Comparison of ENCODE assay signal across 26 cellular contexts in genomic region chr20:38831049-38831691, GRCh38. TPM values are rescaled to one million over a fixed set of nuclear protein-coding genes. Genes with fewer than 3 reads are reported as not detected.
DNase-seq lines count a peak whose midpoint lies in the region; ATAC-seq, FAIRE-seq and TF ChIP-seq lines count a peak whose summit lies in the region.
"Had no signal": no experiment of that assay in that cellular context is flagged by ENCODE, and none has a peak within 500 bp of the region (broad histone marks: within the 10 kb centered on the region; RNA-seq: fewer than 3 reads in every experiment).

No MANE protein-coding gene starts in this region.

- no peak for TF ChIP-seq POLR2A in GM12878 (IDR thresholded peaks at IDR 0.05; ENCODE audit: low read depth, low read length)

- H3K9me3 Mint-ChIP-seq in activated CD4-positive, alpha-beta T cell treated with anti-CD3 and anti-CD28 coated beads for 36 hours (ENCODE audit: low read depth): no peaks in the 10 kb centered on the region
- no peaks in the 10 kb centered on the region for H3K9me3 Mint-ChIP-seq in GM23338
- peaks cover 0 to 2% (median 0%) of the 10 kb centered on the region in 11 donors for H3K9me3 Mint-ChIP-seq in naive thymus-derived CD4-positive, alpha-beta T cell
- H3K9me3 Mint-ChIP-seq: activated naive CD8-positive, alpha-beta T cell treated with anti-CD3 and anti-CD28 coated beads, Interleukin-2, amount 10 ng/mL, durations not matched to agents 7 days and 5 days; H9; neural crest cell had no signal

- H4K8ac ChIP-seq in mesendoderm (ENCODE audit: low read depth, low read length): no peak overlapping the region

- no peak overlapping the region for H3K23ac ChIP-seq in mesendoderm (ENCODE audit: low read length)

- FAIRE-seq in GM12878 (lab: Jason Lieb, UNC): no peak
- FAIRE-seq: A204.1, G401.6 had no signal

- H4K5ac ChIP-seq in mesendoderm (ENCODE audit: low read length): no peak overlapping the region

- H3K79me1 ChIP-seq in mesendoderm (ENCODE audit: low read length): peaks cover 2% of the 10 kb centered on the region

- peak overlapping the region; percentile 95 for H3K27ac Mint-ChIP-seq in activated CD4-positive, alpha-beta T cell treated with anti-CD3 and anti-CD28 coated beads for 36 hours
- peak overlapping the region; percentile 67; the same call in 1 of the 2 replicates for H3K27ac Mint-ChIP-seq in GM23338
- peak overlapping the region in 7 of 9 donors; percentile 34 to 77 (median 41) for H3K27ac Mint-ChIP-seq in naive thymus-derived CD4-positive, alpha-beta T cell
- H3K27ac Mint-ChIP-seq: H9 had no signal

- WGBS in GM12878 (ENCODE audit: insufficient coverage, insufficient replicate concordance, low lambda C conversion rate, missing lambda C conversion rate): 98% methylated on average over 11 of the region's 11 CpGs
- no CpG with 5 or more reads among the region's 11 CpGs for WGBS in mesendoderm (ENCODE audit: extremely low coverage, insufficient coverage, low lambda C conversion rate)

- no peaks in the 10 kb centered on the region for H3K27me3 Mint-ChIP-seq in activated CD4-positive, alpha-beta T cell treated with anti-CD3 and anti-CD28 coated beads for 36 hours
- H3K27me3 Mint-ChIP-seq in GM23338 (ENCODE audit: insufficient read depth, low read depth, poor library complexity): peaks cover 2% of the 10 kb centered on the region
- H3K27me3 Mint-ChIP-seq in naive thymus-derived CD4-positive, alpha-beta T cell: no peaks in the 10 kb centered on the region
- H3K27me3 Mint-ChIP-seq: activated naive CD8-positive, alpha-beta T cell treated with anti-CD3 and anti-CD28 coated beads, Interleukin-2, amount 10 ng/mL, durations not matched to agents 7 days and 5 days had no signal

- no peak overlapping the region for H3K4ac ChIP-seq in mesendoderm (ENCODE audit: low read depth, low read length)

- no peak for DNase-seq in activated CD4-positive, alpha-beta T cell treated with anti-CD3 and anti-CD28 coated beads for 36 hours
- no peak for DNase-seq in activated CD4-positive, alpha-beta T cell treated with anti-CD3 and anti-CD28 coated beads for 4 hours
- DNase-seq in GM23338 (ENCODE audit: low spot score): no peak
- no peak for DNase-seq in GM12878 (ENCODE audit: low read depth, low spot score)
- no peak for DNase-seq in naive thymus-derived CD4-positive, alpha-beta T cell
- no peak for DNase-seq in mesendoderm
- DNase-seq in central memory CD4-positive, alpha-beta T cell: no peak
- DNase-seq: activated naive CD8-positive, alpha-beta T cell treated with anti-CD3 and anti-CD28 coated beads, Interleukin-2, amount 10 ng/mL, durations not matched to agents 7 days and 5 days; activated T-cell treated with anti-CD3 and anti-CD28 coated beads for 4 hours; brain microvascular endothelial cell; DMS 273 treated with DMSO at 0.1 percent for 48 hours; gastrocnemius medialis; H9; NCI-H1436 treated with DMSO at 0.1 percent for 48 hours; NCI-H226; PC-3; SIG-M5; stimulated activated CD4-positive, alpha-beta T cell treated with anti-CD3 and anti-CD28 coated beads, Interleukin-4, amount 100 ng/mL, for 24 hours had no signal

- H3K79me2 ChIP-seq in GM23338 (replicated peaks; ENCODE audit: insufficient read depth) (peaks cover 6% of the 10 kb centered on the region; the same call in 1 of the 2 replicates), GM12878 (ENCODE audit: control insufficient read depth, insufficient read depth, low read length) (peaks cover 78% of the 10 kb centered on the region), mesendoderm (ENCODE audit: control insufficient read depth, insufficient read depth, low read length) (no peaks in the 10 kb centered on the region)

- ATAC-seq in activated CD4-positive, alpha-beta T cell treated with anti-CD3 and anti-CD28 coated beads for 36 hours: no peak
- ATAC-seq in GM23338: no peak
- ATAC-seq in GM12878: no peak
- ATAC-seq in naive thymus-derived CD4-positive, alpha-beta T cell: no peak
- no peak for ATAC-seq in HG03571 (IDR thresholded peaks at IDR 0.05; ENCODE audit: unreplicated experiment)
- ATAC-seq: gastrocnemius medialis, PC-3 had no signal

- POLR2A ChIA-PET in activated CD4-positive, alpha-beta T cell treated with anti-CD3 and anti-CD28 coated beads for 36 hours (lab: Charles Lee): interaction anchor here (1.4 kb wide), 1 partner anchor 12 kb away, joined by 5 read pairs; no protein-coding TSS in a partner anchor
- POLR2A ChIA-PET in GM12878 (lab: Charles Lee): interaction anchor here (0.9 to 1.4 kb wide), 2 partner anchors 17 to 30 kb away, joined by 3 to 5 read pairs; no protein-coding TSS in a partner anchor
- POLR2A ChIA-PET in naive thymus-derived CD4-positive, alpha-beta T cell (lab: Charles Lee): no interaction called here

- no peak overlapping the region for H3K9ac ChIP-seq in GM12878 (ENCODE audit: control insufficient read depth, insufficient read depth, low read length)
- no peak overlapping the region for H3K9ac ChIP-seq in mesendoderm (ENCODE audit: low read length)
- H3K9ac ChIP-seq: BLaER1 had no signal

- intact Hi-C loops in activated CD4-positive, alpha-beta T cell treated with anti-CD3 and anti-CD28 coated beads for 36 hours (cut with DNase I, micrococcal nuclease): no loop called here
- intact Hi-C loops in GM12878 (cut with micrococcal nuclease; ENCODE audit: unreplicated experiment): no loop called here
- intact Hi-C loops in naive thymus-derived CD4-positive, alpha-beta T cell (cut with micrococcal nuclease): no loop called here

- H2AK5ac ChIP-seq in mesendoderm (ENCODE audit: low read length): no peak overlapping the region

- H3K4me2 ChIP-seq in GM23338 (no peak overlapping the region), GM12878 (ENCODE audit: control insufficient read depth, insufficient read depth) (no peak overlapping the region), mesendoderm (ENCODE audit: low read length) (no peak overlapping the region)
- H3K4me2 ChIP-seq: BLaER1, smooth muscle cell had no signal

- H3K36me3 ChIP-seq in GM23338 (ENCODE audit: insufficient read depth) (peaks cover 5% of the 10 kb centered on the region; the same call in 1 of the 2 replicates), GM12878 (ENCODE audit: control insufficient read depth in 2 of 2, insufficient read depth in 2 of 2, low read length in 1 of 2) (peaks cover 26 to 30% of the 10 kb centered on the region in 2 experiments), mesendoderm (ENCODE audit: control insufficient read depth, insufficient read depth, low read length) (no peaks in the 10 kb centered on the region)
- peaks cover 0 to 24% (median 4%) of the 10 kb centered on the region in 3 experiments for H3K36me3 ChIP-seq in naive thymus-derived CD4-positive, alpha-beta T cell (ENCODE audit: control insufficient read depth in 2 of 3, insufficient read depth in 3 of 3, low read length in 3 of 3)
- H3K36me3 ChIP-seq: brain microvascular endothelial cell, gastrocnemius medialis, suprapubic skin had no signal

- peaks cover 70% of the 10 kb centered on the region for H3K36me3 Mint-ChIP-seq in activated CD4-positive, alpha-beta T cell treated with anti-CD3 and anti-CD28 coated beads for 36 hours (ENCODE audit: low read depth)
- no peaks in the 10 kb centered on the region for H3K36me3 Mint-ChIP-seq in GM23338 (ENCODE audit: low read depth)
- H3K36me3 Mint-ChIP-seq in naive thymus-derived CD4-positive, alpha-beta T cell: peaks cover 4 to 44% (median 20%) of the 10 kb centered on the region in 5 donors

- H3K4me1 Mint-ChIP-seq in activated CD4-positive, alpha-beta T cell treated with anti-CD3 and anti-CD28 coated beads for 36 hours: peaks cover 86% of the 10 kb centered on the region
- peaks cover 23% of the 10 kb centered on the region for H3K4me1 Mint-ChIP-seq in GM23338
- peaks cover 33 to 76% (median 69%) of the 10 kb centered on the region in 7 donors for H3K4me1 Mint-ChIP-seq in naive thymus-derived CD4-positive, alpha-beta T cell

- H2BK15ac ChIP-seq in mesendoderm (replicated peaks; ENCODE audit: low read depth): no peak overlapping the region

- no peak overlapping the region for H3K4me3 Mint-ChIP-seq in activated CD4-positive, alpha-beta T cell treated with anti-CD3 and anti-CD28 coated beads for 36 hours
- no peak overlapping the region for H3K4me3 Mint-ChIP-seq in GM23338
- H3K4me3 Mint-ChIP-seq in naive thymus-derived CD4-positive, alpha-beta T cell: no peak overlapping the region
- H3K4me3 Mint-ChIP-seq: activated naive CD8-positive, alpha-beta T cell treated with anti-CD3 and anti-CD28 coated beads, Interleukin-2, amount 10 ng/mL, durations not matched to agents 7 days and 5 days; H9; neural crest cell had no signal

- CTCF ChIA-PET in activated CD4-positive, alpha-beta T cell treated with anti-CD3 and anti-CD28 coated beads for 36 hours (lab: Charles Lee): interaction anchor here (0.7 to 1.7 kb wide), 3 partner anchors 12 to 24 kb away, joined by 3 to 4 read pairs (median 4); no protein-coding TSS in a partner anchor
- CTCF ChIA-PET in GM12878 (lab: Yijun Ruan, JAX): interaction anchor here (1.0 to 1.5 kb wide), 2 partner anchors 24 to 79 kb away, joined by 3 to 4 read pairs; no protein-coding TSS in a partner anchor
- CTCF ChIA-PET in naive thymus-derived CD4-positive, alpha-beta T cell (lab: Charles Lee): no interaction called here

- H3K27me3 ChIP-seq in GM23338 (ENCODE audit: insufficient read depth) (no peaks in the 10 kb centered on the region), GM12878 (replicated peaks in 1 of 2; ENCODE audit: control insufficient read depth in 2 of 2, insufficient read depth in 2 of 2, low read length in 1 of 2) (no peaks in the 10 kb centered on the region), mesendoderm (ENCODE audit: insufficient read depth, low read length, poor library complexity) (no peaks in the 10 kb centered on the region)
- H3K27me3 ChIP-seq in naive thymus-derived CD4-positive, alpha-beta T cell (ENCODE audit: control insufficient read depth in 2 of 2, insufficient read depth in 2 of 2, low read length in 2 of 2): no peaks in the 10 kb centered on the region
- H3K27me3 ChIP-seq: BLaER1, brain microvascular endothelial cell had no signal

- no peak for TF ChIP-seq EP300 in GM12878 (IDR thresholded peaks at IDR 0.05; ENCODE audit: borderline replicate concordance in 1 of 2, control insufficient read depth in 1 of 2, low read depth in 2 of 2, low read length in 2 of 2)

- RAD21 ChIA-PET in GM12878 (lab: Charles Lee; ENCODE audit: unreplicated experiment): no interaction called here

- H3K56ac ChIP-seq in mesendoderm (ENCODE audit: low read length): no peak overlapping the region

- no peak for TF ChIP-seq CTCF in GM23338 (conservative IDR thresholded peaks at IDR 0.05; ENCODE audit: low read depth in 2 of 2)
- TF ChIP-seq CTCF in GM12878 (IDR thresholded peaks at IDR 0.05 in 2 of 3, conservative IDR thresholded peaks at IDR 0.05 in 1 of 3; ENCODE audit: control insufficient read depth in 2 of 3, extremely low read depth in 1 of 3, insufficient read depth in 1 of 3, low read depth in 3 of 3, low read length in 3 of 3): no peak

- H3K9me2 ChIP-seq in GM23338 (ENCODE audit: insufficient read depth): no peaks in the 10 kb centered on the region

- H2BK5ac ChIP-seq in mesendoderm (ENCODE audit: low read length): no peak overlapping the region

- H3F3A ChIP-seq in GM23338 (replicated peaks; ENCODE audit: low read depth): no peaks in the 10 kb centered on the region

- H3K4me3 ChIP-seq in GM23338 (no peak overlapping the region), GM12878 (no peak overlapping the region), mesendoderm (ENCODE audit: low read length) (no peak overlapping the region)
- H3K4me3 ChIP-seq in naive thymus-derived CD4-positive, alpha-beta T cell (ENCODE audit: low read length): no peak overlapping the region
- H3K4me3 ChIP-seq: BLaER1, gastrocnemius medialis, smooth muscle cell, suprapubic skin had no signal

- in situ Hi-C loops in GM12878 (cut with MboI): no loop called here

- SMC1A ChIA-PET in GM12878 (lab: Charles Lee; ENCODE audit: uncharacterized antibody, unreplicated experiment): interaction anchor here (0.9 to 4.4 kb wide), 6 partner anchors 11 to 62 kb away, joined by 3 to 38 read pairs (median 4); no protein-coding TSS in a partner anchor

- H3K27ac ChIP-seq in GM23338 (ENCODE audit: low read depth) (no peak overlapping the region), GM12878 (ENCODE audit: control insufficient read depth, insufficient read depth) (no peak overlapping the region), mesendoderm (ENCODE audit: low read depth, low read length) (no peak overlapping the region)
- H3K27ac ChIP-seq in naive thymus-derived CD4-positive, alpha-beta T cell (ENCODE audit: low read depth, low read length): no peak overlapping the region
- H3K27ac ChIP-seq: BLaER1, brain microvascular endothelial cell, gastrocnemius medialis, suprapubic skin had no signal

- no peak overlapping the region for H2AFZ ChIP-seq in GM23338
- H2AFZ ChIP-seq in GM12878 (ENCODE audit: control insufficient read depth, low read depth, low read length): no peak overlapping the region

- BruUV-seq in GM12878 (replicated peaks; lab: Mats Ljungman, UMichigan): no TSS peak

- no peak for TF ChIP-seq RAD21 in GM12878 (IDR thresholded peaks at IDR 0.05; ENCODE audit: insufficient read depth, low read depth, low read length)

- H3K9me3 ChIP-seq in GM12878 (replicated peaks; ENCODE audit: control insufficient read depth, insufficient read depth, low read length): no peaks in the 10 kb centered on the region
- no peaks in the 10 kb centered on the region for H3K9me3 ChIP-seq in naive thymus-derived CD4-positive, alpha-beta T cell (ENCODE audit: control insufficient read depth in 2 of 3, low read length in 3 of 3)
- H3K9me3 ChIP-seq: BLaER1, gastrocnemius medialis, suprapubic skin had no signal

- H2BK120ac ChIP-seq in mesendoderm (ENCODE audit: low read depth, low read length): no peak overlapping the region

- H3K18ac ChIP-seq in mesendoderm (ENCODE audit: low read length): no peak overlapping the region

- H4K20me1 ChIP-seq in GM23338 (replicated peaks; ENCODE audit: insufficient read depth): no peaks in the 10 kb centered on the region; the same call in 1 of the 2 replicates
- H4K20me1 ChIP-seq in GM12878 (ENCODE audit: control insufficient read depth, insufficient read depth): no peaks in the 10 kb centered on the region; the same call in 1 of the 2 replicates

- H3K4me1 ChIP-seq in GM23338 (ENCODE audit: insufficient read depth) (peaks cover 5% of the 10 kb centered on the region), GM12878 (ENCODE audit: control insufficient read depth, insufficient read depth, low read length) (peaks cover 37% of the 10 kb centered on the region), mesendoderm (ENCODE audit: control insufficient read depth, low read depth, low read length) (peaks cover 3% of the 10 kb centered on the region)
- peaks cover 22 to 29% of the 10 kb centered on the region in 2 donors for H3K4me1 ChIP-seq in naive thymus-derived CD4-positive, alpha-beta T cell (ENCODE audit: control insufficient read depth in 2 of 2, insufficient read depth in 2 of 2, low read length in 2 of 2)
- H3K4me1 ChIP-seq: suprapubic skin had no signal

RNA-seq across cellular contexts. Expression of gene PPP1R16B, which starts 25.7 kb away (rescaled TPM):
- total RNA-seq in activated CD4-positive, alpha-beta T cell treated with anti-CD3 and anti-CD28 coated beads for 36 hours: 10 to 100 TPM; 78.8 to 84.0 TPM
- 11.5 and 12.0 TPM in 2 replicates for total RNA-seq in GM23338 (2014; rRNA removed; shearing (Covaris generic))
- polyA plus RNA-seq in GM23338 (2016; fragmentation: Nextera tagmentation; extraction: Ambion mirVana): 1.5 and 1.6 TPM in 2 replicates
- total RNA-seq in GM12878 (2013; cell fraction: nucleolus; rRNA removed): 41.2 and 47.8 TPM in 2 replicates
- 81.0 and 83.9 TPM in 2 replicates for total RNA-seq in GM12878 (2014; rRNA removed)
- 63.2 and 66.5 TPM in 2 replicates for total RNA-seq in GM12878 (2014; rRNA removed; fragmentation: Illumina TruSeq; extraction: Trizol)
- total RNA-seq in GM12878 (2021): 89.9 and 90.2 TPM in 2 replicates
- 42.7 TPM for polyA plus RNA-seq in GM12878 (2011; ENCODE audit: low read depth)
- polyA plus RNA-seq in GM12878 (2011; rRNA removed): 48.4 and 66.8 TPM in 2 replicates
- 71.6 and 82.8 TPM in 2 replicates for polyA plus RNA-seq in GM12878 (2011; cell fraction: cytosol; rRNA removed)
- polyA plus RNA-seq in GM12878 (2011; cell fraction: nucleus; rRNA removed): 64.3 and 67.1 TPM in 2 replicates
- 56.6 and 60.9 TPM in 2 replicates for polyA plus RNA-seq in GM12878 (2012)
- 54.4 and 64.6 TPM in 2 replicates for polyA plus RNA-seq in GM12878 (2014; fragmentation: Illumina TruSeq; extraction: Trizol)
- polyA plus RNA-seq in GM12878 (2014; fragmentation: Nextera tagmentation; extraction: Ambion mirVana): 10 to 100 TPM; 13.4 to 14.2 TPM
- polyA plus RNA-seq in GM12878 (2014; rRNA removed): 61.4 and 61.5 TPM in 2 replicates
- polyA plus RNA-seq in GM12878 (2016; fragmentation: Nextera tagmentation; extraction: Ambion mirVana): 10 to 100 TPM; 72.2 to 77.5 TPM
- 111 and 162 TPM in 2 replicates for polyA minus RNA-seq in GM12878 (2011; rRNA and poly(A)+ RNA removed)
- 42.0 and 46.7 TPM in 2 replicates for polyA minus RNA-seq in GM12878 (2011; cell fraction: cytosol; rRNA and poly(A)+ RNA removed)
- 13.7 and 24.2 TPM in 2 replicates for polyA minus RNA-seq in GM12878 (2011; cell fraction: nucleus; rRNA and poly(A)+ RNA removed)
- 10 to 100 TPM; 20.8 to 75.4 (median 22.0) TPM for total RNA-seq in naive thymus-derived CD4-positive, alpha-beta T cell
- polyA plus RNA-seq in naive thymus-derived CD4-positive, alpha-beta T cell: 10 to 100 TPM; 11.4 to 19.8 TPM
- polyA plus RNA-seq in mesendoderm (2013, experiment 1 of 2): 6.2 TPM
- 6.4 TPM for polyA plus RNA-seq in mesendoderm (2013, experiment 2 of 2)
- total RNA-seq: MCF 10A, smooth muscle cell had no signal
- polyA plus RNA-seq: smooth muscle cell had no signal

Comparison
In these comparisons a context has a peak if more than half of its experiments do, and no peak if none do; other contexts are left out.
1. H3K27ac Mint-ChIP-seq: peak in every context shown above with its lines; median percentile 95 in activated CD4-positive, alpha-beta T cell treated with anti-CD3 and anti-CD28 coated beads for 36 hours; 67 in GM23338; 41 in naive thymus-derived CD4-positive, alpha-beta T cell.